Comparison of ENCODE assay signal across 8 cellular contexts in the genomic region with DNA sequence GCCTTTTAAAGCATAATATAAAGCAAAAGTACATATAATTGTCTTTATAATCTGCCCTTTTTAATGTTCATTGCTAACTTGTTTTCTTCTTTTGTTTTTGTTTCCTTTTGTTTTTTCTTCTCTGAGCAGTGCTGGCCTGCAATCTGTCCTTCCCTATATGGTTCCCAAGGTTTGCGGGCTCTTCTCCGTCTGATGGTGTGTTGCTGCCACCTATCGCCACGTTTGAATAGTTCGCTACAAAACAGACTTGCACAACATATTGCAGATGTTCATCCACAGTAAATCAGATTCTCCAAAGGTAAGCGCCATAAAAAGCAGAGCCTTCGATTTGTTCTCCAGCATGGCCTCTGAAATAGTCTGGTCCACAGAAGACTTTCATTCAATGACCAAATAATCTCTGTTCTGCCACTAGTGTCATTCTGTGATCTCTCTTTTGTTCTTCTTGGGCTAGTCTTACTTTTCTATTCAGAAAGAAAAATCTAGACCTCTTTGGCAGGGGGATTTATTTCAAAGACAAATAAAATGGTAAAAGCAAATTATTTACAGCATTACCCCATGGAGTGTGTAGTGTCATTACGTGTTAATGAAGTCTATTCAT. TPM values are rescaled to one million over a fixed set of nuclear protein-coding genes. Genes with fewer than 3 reads are reported as not detected.
DNase-seq lines count a peak whose midpoint lies in the region; ATAC-seq, FAIRE-seq and TF ChIP-seq lines count a peak whose summit lies in the region.

No MANE protein-coding gene starts in this region.

- no peak overlapping the region for H3K27ac Mint-ChIP-seq in CD4-positive, alpha-beta memory T cell
- no peak overlapping the region for H3K27ac Mint-ChIP-seq in stimulated activated naive B cell treated with anti-CD40 and anti-IgM and Interleukin-4, amounts not matched to agents 10 μg/mL and 1 μg/mL and 100 μg/mL, for 72 hours

- WGBS in lung, 2 donors: 5 to 6% methylated on average over 8 of the region's 8 CpGs

- peaks cover 1% of the 10 kb centered on the region in 2 donors for H3K27me3 Mint-ChIP-seq in CD4-positive, alpha-beta memory T cell
- H3K27me3 Mint-ChIP-seq in stimulated activated naive B cell treated with anti-CD40 and anti-IgM and Interleukin-4, amounts not matched to agents 10 μg/mL and 1 μg/mL and 100 μg/mL, for 72 hours: peaks cover 0 to 9% of the 10 kb centered on the region in 2 donors

- H3K36me3 ChIP-seq in CD4-positive, alpha-beta memory T cell (ENCODE audit: insufficient read depth, low read length): no peaks in the 10 kb centered on the region
- H3K36me3 ChIP-seq in lung (ENCODE audit: control insufficient read depth in 2 of 2, insufficient read depth in 2 of 2, low read length in 2 of 2): no peaks in the 10 kb centered on the region

- FAIRE-seq in GM19239 (lab: Jason Lieb, UNC): peak; percentile 82

- no peaks in the 10 kb centered on the region for H3K27me3 ChIP-seq in CD4-positive, alpha-beta memory T cell (ENCODE audit: insufficient read depth, low read length)
- H3K27me3 ChIP-seq in lung (ENCODE audit: control insufficient read depth, insufficient read depth): no peaks in the 10 kb centered on the region

- no peak overlapping the region for H3K4me3 ChIP-seq in CD4-positive, alpha-beta memory T cell (ENCODE audit: low read length in 2 of 2)
- H3K4me3 ChIP-seq in lung: no peak overlapping the region

- H3K27ac ChIP-seq in CD4-positive, alpha-beta memory T cell (ENCODE audit: low read depth, low read length): no peak overlapping the region
- no peak overlapping the region for H3K27ac ChIP-seq in VCaP
- no peak overlapping the region for H3K27ac ChIP-seq in lung (ENCODE audit: low read depth in 1 of 2, low read length in 1 of 2)

- peak; percentile 77 for ATAC-seq in HG03280 (IDR thresholded peaks at IDR 0.05; ENCODE audit: unreplicated experiment)
- ATAC-seq in lung (ENCODE audit: insufficient read depth, low FRiP score): peak; percentile 89
- peak; percentile 85 to 86 for ATAC-seq in stimulated activated naive B cell treated with anti-CD40 and anti-IgM and Interleukin-4, amounts not matched to agents 10 μg/mL and 1 μg/mL and 100 μg/mL, for 72 hours (replicated peaks)

- no peaks in the 10 kb centered on the region for H3K36me3 Mint-ChIP-seq in CD4-positive, alpha-beta memory T cell
- no peaks in the 10 kb centered on the region for H3K36me3 Mint-ChIP-seq in stimulated activated naive B cell treated with anti-CD40 and anti-IgM and Interleukin-4, amounts not matched to agents 10 μg/mL and 1 μg/mL and 100 μg/mL, for 72 hours

- peaks cover 0 to 5% (median 2%) of the 10 kb centered on the region in 4 donors for H3K4me1 Mint-ChIP-seq in CD4-positive, alpha-beta memory T cell
- H3K4me1 Mint-ChIP-seq in stimulated activated naive B cell treated with anti-CD40 and anti-IgM and Interleukin-4, amounts not matched to agents 10 μg/mL and 1 μg/mL and 100 μg/mL, for 72 hours: no peaks in the 10 kb centered on the region

- H3K4me3 Mint-ChIP-seq in CD4-positive, alpha-beta memory T cell: no peak overlapping the region
- H3K4me3 Mint-ChIP-seq in stimulated activated naive B cell treated with anti-CD40 and anti-IgM and Interleukin-4, amounts not matched to agents 10 μg/mL and 1 μg/mL and 100 μg/mL, for 72 hours: no peak overlapping the region

- intact Hi-C loops in CD4-positive, alpha-beta memory T cell (cut with micrococcal nuclease): no loop called here

- peak in 4 of 5 donors; percentile 11 to 17 (median 14) for DNase-seq in CD4-positive, alpha-beta memory T cell
- DNase-seq in GM19239 (ENCODE audit: insufficient read length, low spot score) (peak; percentile 4), NCI-H2196 (lab: John Stamatoyannopoulos, UW; ENCODE audit: unreplicated experiment) (peak; percentile 66), dermis microvascular lymphatic vessel endothelial cell (ENCODE audit: low read depth in 2 of 2) (peak; percentile 48 to 65), lung (ENCODE audit: low spot score) (peak; percentile 51)
- DNase-seq in stimulated activated naive B cell treated with anti-CD40 and anti-IgM and Interleukin-4, amounts not matched to agents 10 μg/mL and 1 μg/mL and 100 μg/mL, for 72 hours: no peak

- no peaks in the 10 kb centered on the region for H3K9me3 ChIP-seq in CD4-positive, alpha-beta memory T cell (ENCODE audit: control insufficient read depth in 1 of 2, low read length in 2 of 2)
- H3K9me3 ChIP-seq in lung (ENCODE audit: control insufficient read depth in 2 of 2, insufficient read depth in 1 of 2, low read length in 1 of 2): no peaks in the 10 kb centered on the region

- no peaks in the 10 kb centered on the region for H3K9me3 Mint-ChIP-seq in CD4-positive, alpha-beta memory T cell
- no peaks in the 10 kb centered on the region for H3K9me3 Mint-ChIP-seq in stimulated activated naive B cell treated with anti-CD40 and anti-IgM and Interleukin-4, amounts not matched to agents 10 μg/mL and 1 μg/mL and 100 μg/mL, for 72 hours

- POLR2A ChIA-PET in CD4-positive, alpha-beta memory T cell (lab: Charles Lee; ENCODE audit: partially characterized antibody): no interaction called here

- peak; percentile 90 for TF ChIP-seq CTCF in VCaP (conservative IDR thresholded peaks at IDR 0.05)
- TF ChIP-seq CTCF in lung (IDR thresholded peaks at IDR 0.05; ENCODE audit: control extremely low read depth, extremely low read depth): peak; percentile 39

- no peaks in the 10 kb centered on the region for H3K4me1 ChIP-seq in CD4-positive, alpha-beta memory T cell (ENCODE audit: insufficient read depth, low read length)
- no peaks in the 10 kb centered on the region for H3K4me1 ChIP-seq in lung (ENCODE audit: control insufficient read depth in 2 of 2, insufficient read depth in 2 of 2, low read length in 2 of 2)

- CTCF ChIA-PET in CD4-positive, alpha-beta memory T cell (lab: Charles Lee; ENCODE audit: partially characterized antibody): no interaction called here

RNA-seq across cellular contexts. Expression of a gene that starts 33.5 kb away (rescaled TPM):
- under 1 TPM in 1 of 2 experiments, not detected in 1; 0.09 TPM for total RNA-seq in CD4-positive, alpha-beta memory T cell
- not detected for polyA plus RNA-seq in CD4-positive, alpha-beta memory T cell
- total RNA-seq in dermis microvascular lymphatic vessel endothelial cell: under 0.01 TPM in 1 of 2 replicates, not detected in the other
- under 1 TPM; 0.06 to 0.12 TPM for total RNA-seq in lung
- under 1 TPM; 0.05 to 0.08 TPM for polyA plus RNA-seq in lung
